ENCODE assay signal across 8 cellular contexts in genomic region chr3:172622916-172623700, GRCh38.
A peak's percentile ranks its signal among the peaks of the same experiment; 100 is the strongest.
DNase-seq lines count a peak whose midpoint lies in the region; ATAC-seq and TF ChIP-seq lines count a peak whose summit lies in the region.

No MANE protein-coding gene starts in this region.

- intact Hi-C loops in activated CD8-positive, alpha-beta T cell treated with anti-CD3 and anti-CD28 coated beads for 36 hours (cut with micrococcal nuclease) = no loop called here

- H3K9me3 Mint-ChIP-seq in activated CD8-positive, alpha-beta T cell treated with anti-CD3 and anti-CD28 coated beads for 36 hours = no peaks in the 10 kb centered on the region

- peak; percentile 47 for ATAC-seq in activated CD8-positive, alpha-beta T cell treated with anti-CD3 and anti-CD28 coated beads for 36 hours
- no peak for ATAC-seq in HG03439 (IDR thresholded peaks at IDR 0.05; ENCODE audit: unreplicated experiment)

- H3K27ac Mint-ChIP-seq in activated CD8-positive, alpha-beta T cell treated with anti-CD3 and anti-CD28 coated beads for 36 hours = no peak overlapping the region

- POLR2A ChIA-PET in activated CD8-positive, alpha-beta T cell treated with anti-CD3 and anti-CD28 coated beads for 36 hours (lab: Charles Lee) = no interaction called here

- no peaks in the 10 kb centered on the region for H3K36me3 Mint-ChIP-seq in activated CD8-positive, alpha-beta T cell treated with anti-CD3 and anti-CD28 coated beads for 36 hours (ENCODE audit: low read depth)

- CTCF ChIA-PET in activated CD8-positive, alpha-beta T cell treated with anti-CD3 and anti-CD28 coated beads for 36 hours (lab: Charles Lee) = interaction anchor here (0.6 to 4.4 kb wide), 20 partner anchors 9 to 291 kb away, joined by 3 to 27 read pairs (median 6); partner anchors contain the start of gene GHSR

- TF ChIP-seq CTCF in activated CD8-positive, alpha-beta T cell treated with anti-CD3 and anti-CD28 coated beads for 36 hours (IDR thresholded peaks at IDR 0.05) = peak; percentile 85
- TF ChIP-seq CTCF in fibroblast of the aortic adventitia (IDR thresholded peaks at IDR 0.05; ENCODE audit: insufficient read depth, low read length) (peak; percentile 62), retinal pigment epithelial cell (conservative IDR thresholded peaks at IDR 0.05; ENCODE audit: low read depth, low read length) (peak; percentile 71)

- peak; percentile 10 for DNase-seq in activated CD8-positive, alpha-beta memory T cell treated with anti-CD3 and anti-CD28 coated beads, Interleukin-2, amount 50 U/mL, for 24 hours (ENCODE audit: extremely low read depth)
- no peak for DNase-seq in activated CD8-positive, alpha-beta memory T cell treated with anti-CD3 and anti-CD28 coated beads for 24 hours
- DNase-seq in NCI-H1930 (lab: John Stamatoyannopoulos, UW) (peak; percentile 1 to 13), fibroblast of the aortic adventitia (ENCODE audit: low read depth) (peak; percentile 77), retinal pigment epithelial cell (ENCODE audit: low read depth) (peak; percentile 73), cortex of kidney (lab: John Stamatoyannopoulos, UW) (no peak)
- peak; percentile 51 for DNase-seq in activated CD8-positive, alpha-beta T cell treated with anti-CD3 and anti-CD28 coated beads for 36 hours

- no peak overlapping the region for H3K4me3 Mint-ChIP-seq in activated CD8-positive, alpha-beta T cell treated with anti-CD3 and anti-CD28 coated beads for 36 hours

- H3K4me3 ChIP-seq in fibroblast of the aortic adventitia (ENCODE audit: low read depth, low read length) = no peak overlapping the region
- H3K4me3 ChIP-seq in retinal pigment epithelial cell (ENCODE audit: low read length) = no peak overlapping the region

- H3K4me1 Mint-ChIP-seq in activated CD8-positive, alpha-beta T cell treated with anti-CD3 and anti-CD28 coated beads for 36 hours (ENCODE audit: low read depth) = peaks cover 11% of the 10 kb centered on the region

- H3K27me3 Mint-ChIP-seq in activated CD8-positive, alpha-beta T cell treated with anti-CD3 and anti-CD28 coated beads for 36 hours = peaks cover 3% of the 10 kb centered on the region

Comparison
In these comparisons a context has a peak if more than half of its experiments do, and no peak if none do; other contexts are left out.
1. DNase-seq: peak in activated CD8-positive, alpha-beta memory T cell treated with anti-CD3 and anti-CD28 coated beads, Interleukin-2, amount 50 U/mL, for 24 hours (single experiment), NCI-H1930 (2 of 2), activated CD8-positive, alpha-beta T cell treated with anti-CD3 and anti-CD28 coated beads for 36 hours (single experiment), fibroblast of the aortic adventitia (single experiment) and retinal pigment epithelial cell (single experiment); none in activated CD8-positive, alpha-beta memory T cell treated with anti-CD3 and anti-CD28 coated beads for 24 hours (single experiment) and cortex of kidney (single experiment).
2. Peak in every context shown above with its lines, with median percentiles within 50 percentile points of each other: CTCF ChIP-seq.